In genomic region chr1:185646202-185646683, GRCh38 we compare ENCODE assay signal across 9 cellular contexts.
DNase-seq lines count a peak whose midpoint lies in the region; ATAC-seq and TF ChIP-seq lines count a peak whose summit lies in the region.
"Had no signal": no experiment of that assay in that cellular context is flagged by ENCODE, and none has a peak within 500 bp of the region (broad histone marks: within the 10 kb centered on the region; RNA-seq: fewer than 3 reads in every experiment).

No MANE protein-coding gene starts in this region.

- H3K27ac ChIP-seq in Karpas-422 (ENCODE audit: low read length) = no peak overlapping the region
- H3K27ac ChIP-seq in heart right ventricle = peak overlapping the region; percentile 4 to 85 (median 59)

- WGBS in heart right ventricle, 2 donors = 2% methylated on average over 3 of the region's 3 CpGs

- H3K9ac ChIP-seq in Karpas-422 (ENCODE audit: low read length) = no peak overlapping the region

- H3K27me3 Mint-ChIP-seq in activated naive CD8-positive, alpha-beta T cell treated with anti-CD3 and anti-CD28 coated beads for 36 hours = no peaks in the 10 kb centered on the region

- peak; percentile 76 to 98 (median 95) for ATAC-seq in heart right ventricle
- ATAC-seq in HG02759 (IDR thresholded peaks at IDR 0.05; ENCODE audit: unreplicated experiment) = no peak
- no peak for ATAC-seq in GM21529 (IDR thresholded peaks at IDR 0.05; ENCODE audit: unreplicated experiment)

- H3K36me3 ChIP-seq in Karpas-422 (ENCODE audit: insufficient read depth, low read length) (no peaks in the 10 kb centered on the region; the same call in 1 of the 2 replicates), heart right ventricle (no peaks in the 10 kb centered on the region)
- H3K36me3 ChIP-seq: Peyer's patch had no signal

- peaks cover 41% of the 10 kb centered on the region for H3K4me1 Mint-ChIP-seq in activated naive CD8-positive, alpha-beta T cell treated with anti-CD3 and anti-CD28 coated beads for 36 hours

- H3K4me2 ChIP-seq in Karpas-422 (ENCODE audit: low read depth, low read length, poor library complexity, severe bottlenecking) = peak overlapping the region; percentile 19

- peak in 1 of 9 donors; percentile 32 for TF ChIP-seq CTCF in heart right ventricle (IDR thresholded peaks at IDR 0.05)

- no peaks in the 10 kb centered on the region for H3K9me2 ChIP-seq in Karpas-422 (replicated peaks; ENCODE audit: insufficient read depth, low read length)

- H3K9me3 Mint-ChIP-seq in activated naive CD8-positive, alpha-beta T cell treated with anti-CD3 and anti-CD28 coated beads for 36 hours = peaks cover 13% of the 10 kb centered on the region

- no peak overlapping the region; the same call in 1 of the 2 replicates for H3K4me3 ChIP-seq in Karpas-422 (ENCODE audit: low read length)
- H3K4me3 ChIP-seq in heart right ventricle = peak overlapping the region in 5 of 10 donors; percentile 5 to 29 (median 15)
- H3K4me3 ChIP-seq: Peyer's patch had no signal

- H3K4me1 ChIP-seq in Karpas-422 (ENCODE audit: low read length) = peaks cover 15% of the 10 kb centered on the region
- H3K4me1 ChIP-seq in heart right ventricle = peaks cover 8 to 33% (median 19%) of the 10 kb centered on the region in 9 donors

- H3K36me3 Mint-ChIP-seq in activated naive CD8-positive, alpha-beta T cell treated with anti-CD3 and anti-CD28 coated beads for 36 hours = peaks cover 4% of the 10 kb centered on the region

- DNase-seq in ELR (ENCODE audit: low read depth) (peak; percentile 98), Karpas-422 (no peak), heart right ventricle (peak in 1 of 2 donors; percentile 79), retina (peak; percentile 39), GF-D8 (lab: John Stamatoyannopoulos, UW) (no peak)
- DNase-seq in activated naive CD8-positive, alpha-beta T cell treated with anti-CD3 and anti-CD28 coated beads for 36 hours = no peak

- intact Hi-C loops in heart right ventricle (cut with DNase I) = no loop called here

- H3K27me3 ChIP-seq in Karpas-422 (ENCODE audit: low read length) (no peaks in the 10 kb centered on the region), heart right ventricle (no peaks in the 10 kb centered on the region)
- H3K27me3 ChIP-seq: Peyer's patch had no signal

- H4K20me1 ChIP-seq in Karpas-422 (ENCODE audit: insufficient read depth, low read depth, low read length) = no peaks in the 10 kb centered on the region

- H3K9me3 ChIP-seq in Karpas-422 (ENCODE audit: low read length) (peaks cover 13% of the 10 kb centered on the region), heart right ventricle (peaks cover 0 to 23% (median 12%) of the 10 kb centered on the region in 11 donors)

- no peaks in the 10 kb centered on the region for H3K79me2 ChIP-seq in Karpas-422 (ENCODE audit: low read length)

- peak overlapping the region; percentile 70 for H3K27ac Mint-ChIP-seq in activated naive CD8-positive, alpha-beta T cell treated with anti-CD3 and anti-CD28 coated beads for 36 hours

- H2AFZ ChIP-seq in Karpas-422 (ENCODE audit: low read length) = peak overlapping the region; percentile 61

- H3K4me3 Mint-ChIP-seq in activated naive CD8-positive, alpha-beta T cell treated with anti-CD3 and anti-CD28 coated beads for 36 hours = no peak overlapping the region

Comparison
In these comparisons a context has a peak if more than half of its experiments do, and no peak if none do; other contexts are left out.
1. DNase-seq: peak in ELR (single experiment) and retina (single experiment); none in Karpas-422 (single experiment), activated naive CD8-positive, alpha-beta T cell treated with anti-CD3 and anti-CD28 coated beads for 36 hours (single experiment) and GF-D8 (single experiment).
2. ATAC-seq: peak in heart right ventricle (8 of 8); none in HG02759 (single experiment) and GM21529 (single experiment).